Comparison of ENCODE assay signal across 24 cellular contexts in genomic region chr19:29884466-29884865, GRCh38.
"Had no signal": no experiment of that assay in that cellular context is flagged by ENCODE, and none has a peak within 500 bp of the region (broad histone marks: within the 10 kb centered on the region; RNA-seq: fewer than 3 reads in every experiment).

No MANE protein-coding gene starts in this region.

- H3K27ac Mint-ChIP-seq: activated B cell treated with CpG ODN at 0.5 μM for 24 hours; activated CD4-positive, alpha-beta memory T cell treated with anti-CD3 and anti-CD28 coated beads for 36 hours; activated CD4-positive, alpha-beta T cell treated with anti-CD3 and anti-CD28 coated beads, Interleukin-2, amount 10 ng/mL, durations not matched to agents 7 days and 5 days; activated naive CD8-positive, alpha-beta T cell; activated T-helper 2 cell treated with anti-CD3 and anti-CD28 coated beads, Interferon-gamma antibody, Interleukin-2, Interleukin-4, amounts not matched to agents 10 μg/mL and 5 μg/mL and 100 μg/mL, durations not matched to agents 14 hours and 24 hours and 36 hours; T-cell had no signal

- DNase-seq: activated B cell treated with CpG ODN at 0.5 μM for 24 hours; activated CD4-positive, alpha-beta memory T cell treated with anti-CD3 and anti-CD28 coated beads for 36 hours; activated CD4-positive, alpha-beta T cell treated with anti-CD3 and anti-CD28 coated beads, Interleukin-2, amount 10 ng/mL, durations not matched to agents 7 days and 5 days; activated CD8-positive, alpha-beta memory T cell treated with anti-CD3 and anti-CD28 coated beads for 24 hours; activated naive CD4-positive, alpha-beta T cell; activated T-cell treated with anti-CD3 and anti-CD28 coated beads, Interleukin-2, amount 50 U/mL, for 4 hours; brain microvascular endothelial cell; MM.1S; NCI-H1105; NCI-H1436; NCI-H1694 treated with DMSO at 0.1 percent for 48 hours; NCI-H2029 treated with DMSO at 0.1 percent for 48 hours; NCI-H345; NCI-H510A; NCI-H526 treated with DMSO at 0.1 percent for 48 hours; NCI-H82; T-cell; T-helper 2 cell; T1000 had no signal

- H3K27me3 Mint-ChIP-seq: activated CD4-positive, alpha-beta T cell treated with anti-CD3 and anti-CD28 coated beads, Interleukin-2, amount 10 ng/mL, durations not matched to agents 7 days and 5 days had no signal

- FAIRE-seq: TTC549 had no signal

- H3K36me3 ChIP-seq: brain microvascular endothelial cell, cardiac muscle cell had no signal

- H3K9me3 Mint-ChIP-seq: activated B cell treated with CpG ODN at 0.5 μM for 24 hours; activated CD4-positive, alpha-beta memory T cell treated with anti-CD3 and anti-CD28 coated beads for 36 hours; activated CD4-positive, alpha-beta T cell treated with anti-CD3 and anti-CD28 coated beads, Interleukin-2, amount 10 ng/mL, durations not matched to agents 7 days and 5 days; activated T-cell treated with anti-CD3 and anti-CD28 coated beads, Interleukin-2, amount 50 U/mL, for 4 hours; activated T-helper 2 cell treated with anti-CD3 and anti-CD28 coated beads, Interferon-gamma antibody, Interleukin-2, Interleukin-4, amounts not matched to agents 10 μg/mL and 5 μg/mL and 100 μg/mL, durations not matched to agents 14 hours and 24 hours and 36 hours; T-cell had no signal

- H3K4me3 ChIP-seq: cardiac muscle cell, SK-N-MC had no signal

- H3K36me3 Mint-ChIP-seq: activated CD4-positive, alpha-beta memory T cell treated with anti-CD3 and anti-CD28 coated beads for 36 hours; activated naive CD8-positive, alpha-beta T cell; T-cell had no signal

- ATAC-seq: activated T-cell treated with anti-CD3 and anti-CD28 coated beads, Interleukin-2, amount 50 U/mL, for 4 hours; T-cell had no signal

- H3K27me3 ChIP-seq: brain microvascular endothelial cell, cardiac muscle cell had no signal

- H3K27ac ChIP-seq: brain microvascular endothelial cell, cardiac muscle cell, SK-N-MC had no signal

- H3K4me3 Mint-ChIP-seq: activated B cell treated with CpG ODN at 0.5 μM for 24 hours; activated CD4-positive, alpha-beta memory T cell treated with anti-CD3 and anti-CD28 coated beads for 36 hours; activated CD4-positive, alpha-beta T cell treated with anti-CD3 and anti-CD28 coated beads, Interleukin-2, amount 10 ng/mL, durations not matched to agents 7 days and 5 days; activated naive CD8-positive, alpha-beta T cell; activated T-cell treated with anti-CD3 and anti-CD28 coated beads, Interleukin-2, amount 50 U/mL, for 4 hours; T-cell had no signal
